1 cellular context compared by ENCODE assay signal in the genomic region with DNA sequence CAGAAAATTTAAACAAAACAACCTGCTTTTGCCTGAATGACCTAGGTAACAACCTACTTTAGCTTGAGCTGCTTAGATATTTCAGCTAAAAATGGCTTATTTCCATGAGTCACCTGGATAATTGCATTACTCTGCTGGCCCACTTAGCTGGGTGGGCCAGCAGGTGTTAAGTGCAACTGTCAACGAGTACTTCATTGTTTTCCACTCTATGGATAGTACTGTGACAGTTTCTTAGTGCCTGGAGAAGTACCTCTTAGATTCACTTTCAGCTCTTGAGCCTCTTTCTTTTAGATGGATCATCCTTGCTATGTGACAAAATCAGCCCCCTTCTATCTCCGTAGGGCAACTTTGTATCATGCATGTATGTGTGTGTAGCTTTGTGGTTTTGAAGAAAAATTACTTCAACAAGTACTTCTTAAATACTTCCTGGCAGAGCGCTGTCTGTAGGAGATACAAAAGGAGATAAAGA.
TF ChIP-seq lines count a peak whose summit lies in the region.

No MANE protein-coding gene starts in this region.

TF ChIP-seq in IMR-90, 13 proteins besides CTCF, POLR2A, EP300 and RAD21:
- TF ChIP-seq CHD1 (IDR thresholded peaks at IDR 0.05; ENCODE audit: low read depth, low read length) (no peak), CEBPB (IDR thresholded peaks at IDR 0.05; ENCODE audit: low read depth, low read length) (no peak), NFE2L2 (IDR thresholded peaks at IDR 0.05; ENCODE audit: low read depth, low read length) (no peak), RFX5 (IDR thresholded peaks at IDR 0.05; ENCODE audit: low read depth, low read length) (no peak), MAZ (IDR thresholded peaks at IDR 0.05; ENCODE audit: borderline replicate concordance, low read depth, low read length) (no peak), SMC3 (IDR thresholded peaks at IDR 0.05; ENCODE audit: low read depth, low read length) (no peak), FOS (IDR thresholded peaks at IDR 0.05; ENCODE audit: low read depth, low read length) (no peak), MAFK (IDR thresholded peaks at IDR 0.05; ENCODE audit: low read depth, low read length) (no peak), RCOR1 (IDR thresholded peaks at IDR 0.05; ENCODE audit: insufficient replicate concordance, low read length) (no peak), MXI1 (IDR thresholded peaks at IDR 0.05; ENCODE audit: borderline replicate concordance, low read depth, low read length) (no peak)
- TF ChIP-seq, protein P1, sequence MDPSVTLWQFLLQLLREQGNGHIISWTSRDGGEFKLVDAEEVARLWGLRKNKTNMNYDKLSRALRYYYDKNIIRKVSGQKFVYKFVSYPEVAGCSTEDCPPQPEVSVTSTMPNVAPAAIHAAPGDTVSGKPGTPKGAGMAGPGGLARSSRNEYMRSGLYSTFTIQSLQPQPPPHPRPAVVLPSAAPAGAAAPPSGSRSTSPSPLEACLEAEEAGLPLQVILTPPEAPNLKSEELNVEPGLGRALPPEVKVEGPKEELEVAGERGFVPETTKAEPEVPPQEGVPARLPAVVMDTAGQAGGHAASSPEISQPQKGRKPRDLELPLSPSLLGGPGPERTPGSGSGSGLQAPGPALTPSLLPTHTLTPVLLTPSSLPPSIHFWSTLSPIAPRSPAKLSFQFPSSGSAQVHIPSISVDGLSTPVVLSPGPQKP (IDR thresholded peaks at IDR 0.05; ENCODE audit: borderline replicate concordance, low read depth, low read length) = no peak
